Comparison of ENCODE assay signal across 8 cellular contexts in the genomic region with DNA sequence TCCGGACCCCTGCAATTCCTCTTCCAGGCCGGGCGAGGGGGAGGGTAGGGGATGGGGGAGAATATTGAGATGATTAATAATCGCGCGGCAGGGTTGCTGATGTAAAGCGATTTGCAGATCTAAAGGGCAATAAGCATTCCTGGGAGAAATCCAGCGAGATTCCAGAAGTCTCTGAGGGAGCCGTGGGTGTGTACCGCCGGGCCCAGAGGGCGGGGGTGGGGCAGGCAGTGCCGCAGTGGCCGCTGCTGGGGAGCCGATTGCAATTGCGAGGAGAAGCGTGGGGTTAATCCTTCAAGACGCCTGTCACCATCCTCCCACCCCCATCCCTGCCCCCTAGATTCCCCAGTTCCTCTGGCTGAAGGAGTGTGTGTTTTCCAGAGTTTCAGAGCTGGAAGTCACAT. TPM values are rescaled to one million over a fixed set of nuclear protein-coding genes. Genes with fewer than 3 reads are reported as not detected.
DNase-seq lines count a peak whose midpoint lies in the region; ATAC-seq lines count a peak whose summit lies in the region.

No MANE protein-coding gene starts in this region.

- no peak overlapping the region for H3K27ac Mint-ChIP-seq in stimulated activated effector memory CD8-positive, alpha-beta T cell treated with anti-CD3 and anti-CD28 coated beads, Interleukin-12 subunit alpha, Interleukin-12 subunit beta, amount 100 ng/mL, for 72 hours

- H3K4me1 Mint-ChIP-seq in stimulated activated effector memory CD8-positive, alpha-beta T cell treated with anti-CD3 and anti-CD28 coated beads, Interleukin-12 subunit alpha, Interleukin-12 subunit beta, amount 100 ng/mL, for 72 hours: peaks cover 12% of the 10 kb centered on the region

- H3K36me3 Mint-ChIP-seq in stimulated activated effector memory CD8-positive, alpha-beta T cell treated with anti-CD3 and anti-CD28 coated beads, Interleukin-12 subunit alpha, Interleukin-12 subunit beta, amount 100 ng/mL, for 72 hours: no peaks in the 10 kb centered on the region

- peak; percentile 66 for ATAC-seq in left colon
- no peak for ATAC-seq in stimulated activated effector memory CD8-positive, alpha-beta T cell treated with anti-CD3 and anti-CD28 coated beads, Interleukin-12 subunit alpha, Interleukin-12 subunit beta, amount 100 ng/mL, for 72 hours

- DNase-seq in NCI-H2227 (lab: John Stamatoyannopoulos, UW; ENCODE audit: unreplicated experiment): peak; percentile 47
- DNase-seq in NCI-H2227 treated with DMSO at 0.1 percent for 48 hours (lab: John Stamatoyannopoulos, UW): no peak
- DNase-seq in OCI-M1 (lab: John Stamatoyannopoulos, UW): peak; percentile 47
- DNase-seq in left colon: peak; percentile 80 to 81
- no peak for DNase-seq in stimulated activated effector memory CD8-positive, alpha-beta T cell treated with anti-CD3 and anti-CD28 coated beads, Interleukin-12 subunit alpha, Interleukin-12 subunit beta, amount 100 ng/mL, for 72 hours (ENCODE audit: low spot score in 2 of 2)
- DNase-seq in KG1 (lab: John Stamatoyannopoulos, UW): no peak
- DNase-seq in activated gamma-delta T cell (lab: John Stamatoyannopoulos, UW): no peak

- H3K9me3 Mint-ChIP-seq in stimulated activated effector memory CD8-positive, alpha-beta T cell treated with anti-CD3 and anti-CD28 coated beads, Interleukin-12 subunit alpha, Interleukin-12 subunit beta, amount 100 ng/mL, for 72 hours: no peaks in the 10 kb centered on the region

- H3K27ac ChIP-seq in cingulate gyrus (ENCODE audit: low read depth, low read length): peak overlapping the region; percentile 98

- peak overlapping the region; percentile 78 for H3K4me3 Mint-ChIP-seq in stimulated activated effector memory CD8-positive, alpha-beta T cell treated with anti-CD3 and anti-CD28 coated beads, Interleukin-12 subunit alpha, Interleukin-12 subunit beta, amount 100 ng/mL, for 72 hours

- intact Hi-C loops in left colon (cut with DNase I, micrococcal nuclease): no loop called here

RNA-seq across cellular contexts. Expression of a gene that starts 16.4 kb away (rescaled TPM):
- 100 to 1,000 TPM; 220 to 877 TPM for total RNA-seq in left colon

Comparison
In these comparisons a context has a peak if more than half of its experiments do, and no peak if none do; other contexts are left out.
1. DNase-seq: peak in NCI-H2227 (single experiment), OCI-M1 (single experiment) and left colon (2 of 2); none in NCI-H2227 treated with DMSO at 0.1 percent for 48 hours (single experiment), stimulated activated effector memory CD8-positive, alpha-beta T cell treated with anti-CD3 and anti-CD28 coated beads, Interleukin-12 subunit alpha, Interleukin-12 subunit beta, amount 100 ng/mL, for 72 hours (0 of 2), KG1 (single experiment) and activated gamma-delta T cell (single experiment).